ENCODE assay signal across 14 cellular contexts in genomic region chr10:79409038-79410035, GRCh38. TPM values are rescaled to one million over a fixed set of nuclear protein-coding genes. Genes with fewer than 3 reads are reported as not detected.
DNase-seq lines count a peak whose midpoint lies in the region; ATAC-seq and TF ChIP-seq lines count a peak whose summit lies in the region.
"Had no signal": no experiment of that assay in that cellular context is flagged by ENCODE, and none has a peak within 500 bp of the region (broad histone marks: within the 10 kb centered on the region; RNA-seq: fewer than 3 reads in every experiment).

No MANE protein-coding gene starts in this region.

- WGBS in mesodermal cell (ENCODE audit: insufficient coverage in 2 of 2), 2 experiments: 86 to 89% methylated on average over 8 to 13 of the region's 15 CpGs
- WGBS in smooth muscle cell (ENCODE audit: low lambda C conversion rate): 90% methylated on average over 14 of the region's 15 CpGs

- no peaks in the 10 kb centered on the region for H3K27me3 ChIP-seq in smooth muscle cell (ENCODE audit: low read depth)
- H3K27me3 ChIP-seq: esophagus squamous epithelium had no signal

- H3K9ac ChIP-seq in smooth muscle cell (ENCODE audit: low read depth): no peak overlapping the region

- no peaks in the 10 kb centered on the region for H3K9me3 Mint-ChIP-seq in endothelial cell (ENCODE audit: unreplicated experiment)
- H3K9me3 Mint-ChIP-seq: activated CD4-positive, alpha-beta T cell treated with anti-CD3 and anti-CD28 coated beads, Interleukin-2, amount 10 ng/mL, durations not matched to agents 24 days and 14 days; activated T-helper 1 cell treated with anti-CD3 and anti-CD28 coated beads, Interleukin-12 subunit alpha, Interleukin-12 subunit beta, Interleukin-2, Interleukin-4 antibody, amounts not matched to agents 30 ng/mL and 10 ng/mL and 1 ng/mL, durations not matched to agents 14 hours and 24 hours and 36 hours had no signal

- DNase-seq in LNCaP clone FGC (ENCODE audit: low read depth): peak; percentile 62
- DNase-seq in endothelial cell (ENCODE audit: low spot score): no peak
- DNase-seq in smooth muscle cell (lab: John Stamatoyannopoulos, UW; ENCODE audit: unreplicated experiment): no peak
- DNase-seq in T-helper 1 cell: no peak
- no peak for DNase-seq in HuH-7 (ENCODE audit: low spot score)
- DNase-seq: activated CD4-positive, alpha-beta T cell treated with anti-CD3 and anti-CD28 coated beads, Interleukin-2, amount 10 ng/mL, durations not matched to agents 24 days and 14 days; central memory CD4-positive, alpha-beta T cell; esophagus squamous epithelium; stimulated activated CD4-positive, alpha-beta T cell treated with anti-CD3 and anti-CD28 coated beads, Interleukin-2, amount 100 ng/mL, for 24 hours had no signal

- H3K79me2 ChIP-seq in smooth muscle cell (ENCODE audit: low read depth): peaks cover 33% of the 10 kb centered on the region

- H3K9me3 ChIP-seq in mesodermal cell (ENCODE audit: control insufficient read depth, low read length): no peaks in the 10 kb centered on the region
- H3K9me3 ChIP-seq in smooth muscle cell (replicated peaks; ENCODE audit: low read depth): no peaks in the 10 kb centered on the region
- H3K9me3 ChIP-seq: esophagus squamous epithelium had no signal

- H3K27ac ChIP-seq in mesodermal cell (ENCODE audit: low read depth, low read length, severe bottlenecking): peak overlapping the region; percentile 41
- peak overlapping the region; percentile 15 for H3K27ac ChIP-seq in smooth muscle cell (ENCODE audit: low read depth)

- peaks cover 6% of the 10 kb centered on the region for H3F3A ChIP-seq in smooth muscle cell (ENCODE audit: low read depth)

- ATAC-seq in HG03571 (IDR thresholded peaks at IDR 0.05; ENCODE audit: unreplicated experiment): no peak
- ATAC-seq in HG02981 (IDR thresholded peaks at IDR 0.05; ENCODE audit: unreplicated experiment): no peak

- H3K4me3 Mint-ChIP-seq in endothelial cell (ENCODE audit: unreplicated experiment): peak overlapping the region; percentile 42
- H3K4me3 Mint-ChIP-seq: activated CD4-positive, alpha-beta T cell treated with anti-CD3 and anti-CD28 coated beads, Interleukin-2, amount 10 ng/mL, durations not matched to agents 24 days and 14 days; activated T-helper 1 cell treated with anti-CD3 and anti-CD28 coated beads, Interleukin-12 subunit alpha, Interleukin-12 subunit beta, Interleukin-2, Interleukin-4 antibody, amounts not matched to agents 30 ng/mL and 10 ng/mL and 1 ng/mL, durations not matched to agents 14 hours and 24 hours and 36 hours had no signal

- no peak overlapping the region for H3K4me2 ChIP-seq in smooth muscle cell

- peaks cover 19% of the 10 kb centered on the region for H3K36me3 ChIP-seq in mesodermal cell (ENCODE audit: control insufficient read depth, insufficient read depth, low read length)
- H3K36me3 ChIP-seq in smooth muscle cell (ENCODE audit: low read depth): no peaks in the 10 kb centered on the region
- H3K36me3 ChIP-seq: esophagus squamous epithelium had no signal

- H4K20me1 ChIP-seq in smooth muscle cell (ENCODE audit: low read depth): peaks cover 39% of the 10 kb centered on the region

- H3K4me1 ChIP-seq in mesodermal cell (ENCODE audit: control insufficient read depth, insufficient read depth, low read length, poor library complexity, severe bottlenecking): peaks cover 52% of the 10 kb centered on the region
- peaks cover 24% of the 10 kb centered on the region for H3K4me1 ChIP-seq in smooth muscle cell (ENCODE audit: low read depth)

- peak overlapping the region; percentile 18 for H3K27ac Mint-ChIP-seq in endothelial cell (ENCODE audit: unreplicated experiment)
- H3K27ac Mint-ChIP-seq: activated CD4-positive, alpha-beta T cell treated with anti-CD3 and anti-CD28 coated beads, Interleukin-2, amount 10 ng/mL, durations not matched to agents 24 days and 14 days; activated T-helper 1 cell treated with anti-CD3 and anti-CD28 coated beads, Interleukin-12 subunit alpha, Interleukin-12 subunit beta, Interleukin-2, Interleukin-4 antibody, amounts not matched to agents 30 ng/mL and 10 ng/mL and 1 ng/mL, durations not matched to agents 14 hours and 24 hours and 36 hours had no signal

- H3K27me3 Mint-ChIP-seq in endothelial cell (ENCODE audit: unreplicated experiment): peaks cover 21% of the 10 kb centered on the region

- H3K36me3 Mint-ChIP-seq in endothelial cell (ENCODE audit: low read depth, unreplicated experiment): peaks cover 19% of the 10 kb centered on the region

- H3K4me1 Mint-ChIP-seq in endothelial cell (ENCODE audit: unreplicated experiment): peaks cover 64% of the 10 kb centered on the region

- H3K4me3 ChIP-seq in LNCaP clone FGC (ENCODE audit: low read depth, low read length) (no peak overlapping the region), mesodermal cell (ENCODE audit: extremely low read depth, insufficient read depth, low read length, poor library complexity, severe bottlenecking) (no peak overlapping the region), smooth muscle cell (no peak overlapping the region)
- H3K4me3 ChIP-seq: esophagus squamous epithelium had no signal

- no peak overlapping the region for H2AFZ ChIP-seq in smooth muscle cell (ENCODE audit: low read depth)

- TF ChIP-seq CTCF in LNCaP clone FGC (IDR thresholded peaks at IDR 0.05; ENCODE audit: control insufficient read depth, extremely low read depth, insufficient read depth) (no peak), endothelial cell (IDR thresholded peaks at IDR 0.05; ENCODE audit: unreplicated experiment) (no peak), smooth muscle cell (IDR thresholded peaks at IDR 0.05; ENCODE audit: borderline replicate concordance, insufficient read depth, poor library complexity, severe bottlenecking) (no peak)

RNA-seq across cellular contexts. Expression of gene ZCCHC24, which starts 36.1 kb away (rescaled TPM):
- 60.0 TPM for total RNA-seq in endothelial cell (ENCODE audit: unreplicated experiment)
- polyA plus RNA-seq in mesodermal cell (2013, experiment 1 of 2): 43.7 TPM
- 41.4 TPM for polyA plus RNA-seq in mesodermal cell (2013, experiment 2 of 2)
- total RNA-seq in smooth muscle cell: 21.9 and 28.0 TPM in 2 replicates
- 30.6 and 52.1 TPM in 2 replicates for polyA plus RNA-seq in smooth muscle cell
- polyA plus RNA-seq: neural cell had no signal
